24 cellular contexts compared by ENCODE assay signal in the genomic region with DNA sequence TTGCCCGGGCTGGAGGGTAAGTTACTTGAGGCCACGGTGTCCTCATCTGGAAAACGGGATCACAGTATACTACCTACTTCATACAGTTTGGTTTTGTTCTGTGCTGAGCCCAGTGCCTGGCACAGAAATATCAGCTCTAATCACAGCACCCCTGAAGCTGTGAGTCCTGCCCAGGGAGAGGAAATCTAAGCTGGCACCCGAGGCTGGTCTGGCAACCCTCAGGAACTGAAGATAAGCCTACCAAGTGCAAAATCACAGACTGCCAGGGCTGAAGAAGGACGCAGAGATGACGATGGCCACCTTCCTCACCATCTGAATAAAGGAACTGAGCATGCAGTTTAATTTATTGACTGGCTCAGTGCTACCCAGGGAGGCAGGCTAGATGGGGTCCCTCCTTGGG.
"Had no signal": no experiment of that assay in that cellular context is flagged by ENCODE, and none has a peak within 500 bp of the region (broad histone marks: within the 10 kb centered on the region; RNA-seq: fewer than 3 reads in every experiment).

No MANE protein-coding gene starts in this region.

- DNase-seq: hypothalamus; islet precursor cell; midbrain; mucosa of descending colon; naive thymus-derived CD4-positive, alpha-beta T cell; occipital lobe; psoas muscle; right lobe of liver; stimulated activated CD4-positive, alpha-beta T cell treated with anti-CD3 and anti-CD28 coated beads, Interleukin-1b, Interleukin-23, amount 100 ng/mL, for 48 hours; stimulated activated CD4-positive, alpha-beta T cell treated with anti-CD3 and anti-CD28 coated beads, Interleukin-2, amount 100 ng/mL, for 48 hours; stimulated activated CD4-positive, alpha-beta T cell treated with anti-CD3 and anti-CD28 coated beads, Interleukin-4, amount 100 ng/mL, for 4 hours; stimulated activated CD8-positive, alpha-beta memory T cell treated with anti-CD3 and anti-CD28 coated beads, Interleukin-4, amount 100 ng/mL, for 48 hours; stimulated activated naive CD4-positive, alpha-beta T cell treated with Interleukin-2 at 50 U/mL for 16 hours; stimulated activated naive CD8-positive, alpha-beta T cell treated with anti-CD3 and anti-CD28 coated beads, Interleukin-15, amount 100 ng/mL, for 72 hours; testis; thyroid gland; transverse colon; upper lobe of left lung had no signal

- H3K4me3 ChIP-seq: mucosa of descending colon, psoas muscle, right lobe of liver, smooth muscle cell, testis, thyroid gland, transverse colon, upper lobe of left lung, vagina had no signal

- H3K4me1 ChIP-seq: parathyroid adenoma, psoas muscle, right lobe of liver, testis, thyroid gland, transverse colon, upper lobe of left lung, vagina had no signal

- H3K9me3 ChIP-seq: mucosa of descending colon, psoas muscle, right lobe of liver, testis, thyroid gland, transverse colon, upper lobe of left lung, vagina had no signal

- H3K27ac ChIP-seq: parathyroid adenoma, psoas muscle, right lobe of liver, testis, thyroid gland, transverse colon, upper lobe of left lung, vagina had no signal

- ATAC-seq: left lobe of liver; mucosa of descending colon; naive thymus-derived CD4-positive, alpha-beta T cell; natural killer cell treated with Interleukin-12 subunit alpha and Interleukin-12 subunit beta and Interleukin-15 and Interleukin-18, amount 100 ng/mL, for 72 hours; psoas muscle; right lobe of liver; stimulated activated memory B cell treated with anti-CD40 and anti-IgM and Interleukin-4, amounts not matched to agents 10 μg/mL and 1 μg/mL and 100 μg/mL, for 72 hours; stimulated activated naive CD8-positive, alpha-beta T cell treated with anti-CD3 and anti-CD28 coated beads, Interleukin-15, amount 100 ng/mL, for 72 hours had no signal

- H3K27me3 ChIP-seq: right lobe of liver, testis, thyroid gland, transverse colon, upper lobe of left lung, vagina had no signal
